Comparison of ENCODE assay signal across 33 cellular contexts in the genomic region with DNA sequence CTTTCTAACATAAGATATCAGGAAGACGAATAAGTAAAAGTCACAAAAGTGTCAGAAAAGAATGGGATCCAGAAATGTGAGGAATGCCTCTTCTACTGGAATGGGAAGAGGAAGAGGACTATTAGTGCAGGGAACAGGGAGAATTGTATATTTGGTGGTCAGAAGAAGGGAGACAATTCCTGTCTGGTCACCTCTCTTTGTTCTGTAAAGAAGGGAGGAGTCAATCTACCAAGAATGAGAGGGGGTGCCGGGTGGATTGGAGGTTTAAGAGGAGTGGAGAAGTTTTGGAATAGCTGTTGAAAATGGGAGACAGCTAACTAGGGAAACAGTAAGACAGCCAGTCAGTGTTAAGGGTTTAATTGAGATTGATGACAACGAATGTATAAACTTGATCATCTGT. TPM values are rescaled to one million over a fixed set of nuclear protein-coding genes. Genes with fewer than 3 reads are reported as not detected.
DNase-seq lines count a peak whose midpoint lies in the region; ATAC-seq and TF ChIP-seq lines count a peak whose summit lies in the region.
"Had no signal": no experiment of that assay in that cellular context is flagged by ENCODE, and none has a peak within 500 bp of the region (broad histone marks: within the 10 kb centered on the region; RNA-seq: fewer than 3 reads in every experiment).

No MANE protein-coding gene starts in this region.

- H3K27ac ChIP-seq in GM23338 (ENCODE audit: low read depth) (no peak overlapping the region), osteoblast (ENCODE audit: low read depth, low read length) (no peak overlapping the region)
- H3K27ac ChIP-seq: 22Rv1; A549; BLaER1; BLaER1 treated with 17β-estradiol and CSF1 and Interleukin-3, amounts not matched to agents 10 nM and 100 nM; C4-2B had no signal

- H3K4me1 Mint-ChIP-seq in GM23338: no peaks in the 10 kb centered on the region
- H3K4me1 Mint-ChIP-seq in WTC11: no peaks in the 10 kb centered on the region
- H3K4me1 Mint-ChIP-seq: B cell; CD4-positive, alpha-beta memory T cell; CD4-positive, CD25-positive, alpha-beta regulatory T cell; CD8-positive, alpha-beta memory T cell had no signal

- ATAC-seq in GM23338: no peak
- ATAC-seq in WTC11: peak; percentile 65
- ATAC-seq: A549; CD8-positive, alpha-beta T cell had no signal

- CTCF ChIA-PET in WTC11 (lab: Charles Lee): interaction anchor here (1.0 to 1.7 kb wide), 2 partner anchors 76 to 163 kb away, joined by 4 read pairs; no protein-coding TSS in a partner anchor

- no peaks in the 10 kb centered on the region for H3K9me3 Mint-ChIP-seq in GM23338
- H3K9me3 Mint-ChIP-seq in WTC11: no peaks in the 10 kb centered on the region
- H3K9me3 Mint-ChIP-seq: CD14-positive monocyte; CD4-positive, alpha-beta memory T cell; CD4-positive, alpha-beta T cell; CD4-positive, CD25-positive, alpha-beta regulatory T cell; CD8-positive, alpha-beta memory T cell; CD8-positive, alpha-beta T cell had no signal

- H3K27ac Mint-ChIP-seq in GM23338 (no peak overlapping the region), WTC11 (no peak overlapping the region)
- H3K27ac Mint-ChIP-seq: B cell; CD14-positive monocyte; CD4-positive, alpha-beta memory T cell; CD4-positive, alpha-beta T cell; CD4-positive, CD25-positive, alpha-beta regulatory T cell; CD8-positive, alpha-beta memory T cell; CD8-positive, alpha-beta T cell had no signal

- H3K27me3 ChIP-seq in GM23338 (ENCODE audit: insufficient read depth): no peaks in the 10 kb centered on the region
- no peaks in the 10 kb centered on the region for H3K27me3 ChIP-seq in osteoblast (ENCODE audit: insufficient read depth, low read length)
- H3K27me3 ChIP-seq: BE2C; BLaER1; BLaER1 treated with 17β-estradiol and CSF1 and Interleukin-3, amounts not matched to agents 10 nM and 100 nM had no signal

- H2AFZ ChIP-seq in GM23338 (no peak overlapping the region), osteoblast (ENCODE audit: low read length) (no peak overlapping the region)

- H3K9me2 ChIP-seq in GM23338 (ENCODE audit: insufficient read depth): no peaks in the 10 kb centered on the region

- TF ChIP-seq CTCF in GM23338 (conservative IDR thresholded peaks at IDR 0.05; ENCODE audit: low read depth in 2 of 2) (no peak), WTC11 (IDR thresholded peaks at IDR 0.05) (no peak), osteoblast (IDR thresholded peaks at IDR 0.05; ENCODE audit: extremely low read depth, low read depth, low read length) (no peak)

- H3K79me2 ChIP-seq in GM23338 (replicated peaks; ENCODE audit: insufficient read depth): no peaks in the 10 kb centered on the region
- H3K79me2 ChIP-seq in osteoblast (ENCODE audit: insufficient read depth, low read length): no peaks in the 10 kb centered on the region

- H3K4me3 ChIP-seq in GM23338 (no peak overlapping the region), osteoblast (ENCODE audit: insufficient read depth, low read length) (no peak overlapping the region)
- H3K4me3 ChIP-seq: A549; BLaER1; BLaER1 treated with 17β-estradiol and CSF1 and Interleukin-3, amounts not matched to agents 10 nM and 100 nM had no signal

- H3K36me3 ChIP-seq in GM23338 (ENCODE audit: insufficient read depth) (no peaks in the 10 kb centered on the region), osteoblast (ENCODE audit: insufficient read depth, low read length) (no peaks in the 10 kb centered on the region)
- H3K36me3 ChIP-seq: BE2C; BLaER1; BLaER1 treated with 17β-estradiol and CSF1 and Interleukin-3, amounts not matched to agents 10 nM and 100 nM had no signal

- no peak overlapping the region for H3K4me3 Mint-ChIP-seq in GM23338
- no peak overlapping the region for H3K4me3 Mint-ChIP-seq in WTC11
- H3K4me3 Mint-ChIP-seq: B cell; CD14-positive monocyte; CD4-positive, alpha-beta memory T cell; CD4-positive, alpha-beta T cell; CD4-positive, CD25-positive, alpha-beta regulatory T cell; CD8-positive, alpha-beta T cell had no signal

- H3K4me1 ChIP-seq in GM23338 (ENCODE audit: insufficient read depth) (no peaks in the 10 kb centered on the region), osteoblast (ENCODE audit: insufficient read depth, low read length) (peaks cover 16% of the 10 kb centered on the region)
- H3K4me1 ChIP-seq: BE2C, BLaER1 had no signal

- peak; percentile 26 for DNase-seq in GM23338 (ENCODE audit: low spot score)
- DNase-seq in WTC11 (ENCODE audit: low spot score): no peak
- peak; percentile 73 for DNase-seq in osteoblast (ENCODE audit: insufficient read length, low spot score, missing footprints)
- no peak for DNase-seq in iPS-NIHi11 (ENCODE audit: low spot score)
- DNase-seq in SW 1271 (lab: John Stamatoyannopoulos, UW): no peak
- no peak for DNase-seq in NCI-H146 treated with DMSO at 0.1 percent for 48 hours (lab: John Stamatoyannopoulos, UW; ENCODE audit: unreplicated experiment)
- DNase-seq: 8988T; ACHN; AML-193; BE2C; C1 segment of cervical spinal cord; Caco-2; Calu3; CD4-positive, alpha-beta memory T cell; CD4-positive, alpha-beta T cell; CD4-positive, CD25-positive, alpha-beta regulatory T cell; CD8-positive, alpha-beta memory T cell; CD8-positive, alpha-beta T cell; COR-L47; DMS 273 treated with DMSO at 0.1 percent for 48 hours; DMS153; DMS53; DMS79; DMS79 treated with DMSO at 0.1 percent for 48 hours; DND-41; EL had no signal

- no peaks in the 10 kb centered on the region for H3K9me3 ChIP-seq in osteoblast (ENCODE audit: low read depth, low read length)
- H3K9me3 ChIP-seq: A549; BE2C; BLaER1; BLaER1 treated with 17β-estradiol and CSF1 and Interleukin-3, amounts not matched to agents 10 nM and 100 nM; Caco-2 had no signal

- H3K27me3 Mint-ChIP-seq in GM23338 (ENCODE audit: insufficient read depth, low read depth, poor library complexity) (no peaks in the 10 kb centered on the region), WTC11 (ENCODE audit: low read depth) (no peaks in the 10 kb centered on the region)
- H3K27me3 Mint-ChIP-seq: B cell; CD4-positive, alpha-beta memory T cell; CD4-positive, alpha-beta T cell; CD8-positive, alpha-beta memory T cell had no signal

- H3K4me2 ChIP-seq in GM23338: no peak overlapping the region
- H3K4me2 ChIP-seq in osteoblast (ENCODE audit: insufficient read depth, low read length): no peak overlapping the region
- H3K4me2 ChIP-seq: A549; BLaER1; BLaER1 treated with 17β-estradiol and CSF1 and Interleukin-3, amounts not matched to agents 10 nM and 100 nM had no signal

- POLR2A ChIA-PET in WTC11 (lab: Charles Lee): no interaction called here

- H4K20me1 ChIP-seq in GM23338 (replicated peaks; ENCODE audit: insufficient read depth) (no peaks in the 10 kb centered on the region), osteoblast (ENCODE audit: insufficient read depth, low read length) (no peaks in the 10 kb centered on the region)
- H4K20me1 ChIP-seq: BLaER1; BLaER1 treated with 17β-estradiol and CSF1 and Interleukin-3, amounts not matched to agents 10 nM and 100 nM had no signal

- H3K36me3 Mint-ChIP-seq in GM23338 (ENCODE audit: low read depth) (no peaks in the 10 kb centered on the region), WTC11 (no peaks in the 10 kb centered on the region)
- H3K36me3 Mint-ChIP-seq: CD4-positive, alpha-beta memory T cell; CD4-positive, CD25-positive, alpha-beta regulatory T cell; CD8-positive, alpha-beta T cell had no signal

- no peaks in the 10 kb centered on the region for H3F3A ChIP-seq in GM23338 (replicated peaks; ENCODE audit: low read depth)

TF ChIP-seq in GM23338, 12 proteins besides CTCF, POLR2A, EP300 and RAD21:
- TF ChIP-seq ZNF331 (CRISPR knock-in tag; IDR thresholded peaks at IDR 0.05; ENCODE audit: low read depth) (no peak), NANOG (IDR thresholded peaks at IDR 0.05; ENCODE audit: borderline replicate concordance) (no peak), EZH2phosphoT487 (IDR thresholded peaks at IDR 0.05; ENCODE audit: unreplicated experiment) (no peak), ZNF114 (CRISPR knock-in tag; IDR thresholded peaks at IDR 0.05) (no peak)
TF ChIP-seq in GM23338: peak in this region for 0.

TF ChIP-seq in WTC11, 78 proteins besides CTCF, POLR2A, EP300 and RAD21 (continues in another document):
- no peak for TF ChIP-seq OVOL2 (CRISPR knock-in tag; IDR thresholded peaks at IDR 0.05; ENCODE audit: borderline replicate concordance)
- TF ChIP-seq, protein P1, sequence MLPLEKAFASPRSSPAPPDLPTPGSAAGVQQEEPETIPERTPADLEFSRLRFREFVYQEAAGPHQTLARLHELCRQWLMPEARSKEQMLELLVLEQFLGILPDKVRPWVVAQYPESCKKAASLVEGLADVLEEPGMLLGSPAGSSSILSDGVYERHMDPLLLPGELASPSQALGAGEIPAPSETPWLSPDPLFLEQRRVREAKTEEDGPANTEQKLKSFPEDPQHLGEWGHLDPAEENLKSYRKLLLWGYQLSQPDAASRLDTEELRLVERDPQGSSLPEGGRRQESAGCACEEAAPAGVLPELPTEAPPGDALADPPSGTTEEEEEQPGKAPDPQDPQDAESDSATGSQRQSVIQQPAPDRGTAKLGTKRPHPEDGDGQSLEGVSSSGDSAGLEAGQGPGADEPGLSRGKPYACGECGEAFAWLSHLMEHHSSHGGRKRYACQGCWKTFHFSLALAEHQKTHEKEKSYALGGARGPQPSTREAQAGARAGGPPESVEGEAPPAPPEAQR (CRISPR knock-in tag; IDR thresholded peaks at IDR 0.05): no peak
- TF ChIP-seq, protein P2, sequence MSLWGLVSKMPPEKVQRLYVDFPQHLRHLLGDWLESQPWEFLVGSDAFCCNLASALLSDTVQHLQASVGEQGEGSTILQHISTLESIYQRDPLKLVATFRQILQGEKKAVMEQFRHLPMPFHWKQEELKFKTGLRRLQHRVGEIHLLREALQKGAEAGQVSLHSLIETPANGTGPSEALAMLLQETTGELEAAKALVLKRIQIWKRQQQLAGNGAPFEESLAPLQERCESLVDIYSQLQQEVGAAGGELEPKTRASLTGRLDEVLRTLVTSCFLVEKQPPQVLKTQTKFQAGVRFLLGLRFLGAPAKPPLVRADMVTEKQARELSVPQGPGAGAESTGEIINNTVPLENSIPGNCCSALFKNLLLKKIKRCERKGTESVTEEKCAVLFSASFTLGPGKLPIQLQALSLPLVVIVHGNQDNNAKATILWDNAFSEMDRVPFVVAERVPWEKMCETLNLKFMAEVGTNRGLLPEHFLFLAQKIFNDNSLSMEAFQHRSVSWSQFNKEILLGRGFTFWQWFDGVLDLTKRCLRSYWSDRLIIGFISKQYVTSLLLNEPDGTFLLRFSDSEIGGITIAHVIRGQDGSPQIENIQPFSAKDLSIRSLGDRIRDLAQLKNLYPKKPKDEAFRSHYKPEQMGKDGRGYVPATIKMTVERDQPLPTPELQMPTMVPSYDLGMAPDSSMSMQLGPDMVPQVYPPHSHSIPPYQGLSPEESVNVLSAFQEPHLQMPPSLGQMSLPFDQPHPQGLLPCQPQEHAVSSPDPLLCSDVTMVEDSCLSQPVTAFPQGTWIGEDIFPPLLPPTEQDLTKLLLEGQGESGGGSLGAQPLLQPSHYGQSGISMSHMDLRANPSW (CRISPR knock-in tag; conservative IDR thresholded peaks at IDR 0.05; ENCODE audit: low read depth): no peak

RNA-seq across cellular contexts. Expression of a gene that starts 20.1 kb away (rescaled TPM):
- total RNA-seq in GM23338 (2014; rRNA removed; shearing (Covaris generic)): 55.5 and 55.8 TPM in 2 replicates
- polyA plus RNA-seq in GM23338 (2016; fragmentation: Nextera tagmentation; extraction: Ambion mirVana): 54.9 and 61.1 TPM in 2 replicates
- total RNA-seq in WTC11 (2021) (51.3 to 52.9 TPM (median 52.1 TPM) in 3 replicates), osteoblast (38.4 and 38.6 TPM in 2 replicates)

Comparison
In these comparisons a context has a peak if more than half of its experiments do, and no peak if none do; other contexts are left out.
1. DNase-seq: peak in GM23338 (single experiment) and osteoblast (single experiment); none in WTC11 (single experiment), iPS-NIHi11 (single experiment), SW 1271 (0 of 2) and NCI-H146 treated with DMSO at 0.1 percent for 48 hours (single experiment).